Comparison of ENCODE assay signal across 24 cellular contexts in genomic region chr20:57780906-57781305, GRCh38.
"Had no signal": no experiment of that assay in that cellular context is flagged by ENCODE, and none has a peak within 500 bp of the region (broad histone marks: within the 10 kb centered on the region; RNA-seq: fewer than 3 reads in every experiment).

No MANE protein-coding gene starts in this region.

- H3K4me1 ChIP-seq: esophagus squamous epithelium, gastrocnemius medialis, left lung, lower lobe of right lung had no signal

- H3K36me3 ChIP-seq: esophagus squamous epithelium, gastrocnemius medialis, heart right ventricle, left lung, lower lobe of right lung had no signal

- H3K27me3 ChIP-seq: gastrocnemius medialis, left lung had no signal

- H3K4me3 ChIP-seq: coronary artery, esophagus squamous epithelium, gastrocnemius medialis, heart right ventricle, left lung, lower lobe of right lung, mucosa of descending colon had no signal

- H3K9me3 ChIP-seq: esophagus squamous epithelium, gastrocnemius medialis, heart right ventricle, left lung, lower lobe of right lung, mucosa of descending colon had no signal

- DNase-seq: effector CD8-positive, alpha-beta T cell; effector memory CD8-positive, alpha-beta T cell; erythroblast; esophagus squamous epithelium; foreskin fibroblast; foreskin melanocyte; gastrocnemius medialis; glutamatergic neuron; heart right ventricle; hippocampal formation; left cardiac atrium; left lung; left ventricle myocardium superior; lower lobe of right lung; mesenchymal stem cell; mucosa of descending colon; naive B cell had no signal

- ATAC-seq: effector memory CD8-positive, alpha-beta T cell; esophagus mucosa; gastrocnemius medialis; left cardiac atrium; left lung; left ventricle myocardium superior; lower lobe of right lung; mucosa of descending colon had no signal

- H3K27ac ChIP-seq: coronary artery, epithelial cell of prostate, esophagus squamous epithelium, gastrocnemius medialis, heart right ventricle, left lung, lower lobe of right lung had no signal

- FAIRE-seq: colon, endometrium, islet of Langerhans, keratinocyte had no signal
